8 cellular contexts compared by ENCODE assay signal in the genomic region with DNA sequence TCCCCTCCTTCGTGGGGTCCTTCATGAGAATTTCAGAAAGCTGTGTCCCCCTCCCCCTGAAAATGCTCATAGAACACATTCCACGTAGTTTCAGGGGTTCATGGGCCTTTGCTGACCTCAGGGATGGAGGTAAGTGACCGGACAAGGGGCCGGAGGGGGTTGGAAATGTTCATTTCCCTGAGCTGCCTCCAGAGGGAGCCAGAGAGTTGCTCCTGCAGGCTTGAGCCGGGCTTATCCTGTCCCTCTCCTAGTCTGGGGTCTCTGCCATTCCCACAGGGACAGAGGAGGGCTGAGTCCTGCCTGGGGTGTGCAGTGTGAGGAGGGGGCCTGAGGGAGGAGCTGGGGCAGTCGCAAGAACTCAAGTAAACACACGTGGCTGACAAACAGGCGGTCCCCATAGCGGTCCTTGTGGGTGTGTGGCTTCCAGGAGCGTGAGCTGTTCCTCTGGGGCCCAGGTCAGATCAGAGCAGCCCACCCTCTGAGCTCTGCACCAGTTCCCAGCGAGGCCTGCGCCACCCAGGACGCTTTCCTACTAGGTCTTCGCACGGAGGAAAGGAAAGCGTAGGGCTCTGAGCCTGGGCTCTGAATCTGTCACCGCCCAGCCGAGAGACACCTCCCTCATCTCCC.
DNase-seq lines count a peak whose midpoint lies in the region; ATAC-seq and TF ChIP-seq lines count a peak whose summit lies in the region.

No MANE protein-coding gene starts in this region.

- DNase-seq in SKM-1 (lab: John Stamatoyannopoulos, UW; ENCODE audit: unreplicated experiment) (peak; percentile 35), SKM-1 treated with dmso at 0.1 percent for 144 hours (lab: John Stamatoyannopoulos, UW; ENCODE audit: unreplicated experiment) (no peak), NB4 (ENCODE audit: low read depth) (peak; percentile 37), dorsolateral prefrontal cortex (peak in 2 of 10 donors; percentile 30 to 36), nephron progenitor cell (peak; percentile 72), NCI-H510A treated with DMSO at 0.1 percent for 48 hours (lab: John Stamatoyannopoulos, UW) (no peak)
- no peak for DNase-seq in central memory CD4-positive, alpha-beta T cell

- no peaks in the 10 kb centered on the region for H3K36me3 Mint-ChIP-seq in nephron progenitor cell (ENCODE audit: low read depth)

- no peak overlapping the region for H3K4me3 Mint-ChIP-seq in nephron progenitor cell

- peak overlapping the region in 4 of 59 donors; percentile 14 to 82 (median 21) for H3K27ac ChIP-seq in dorsolateral prefrontal cortex

- no peaks in the 10 kb centered on the region for H3K27me3 ChIP-seq in dorsolateral prefrontal cortex

- H3K27ac Mint-ChIP-seq in nephron progenitor cell = no peak overlapping the region

- TF ChIP-seq CTCF in NB4 (IDR thresholded peaks at IDR 0.05; ENCODE audit: low read depth, low read length) (peak; percentile 92), dorsolateral prefrontal cortex (IDR thresholded peaks at IDR 0.05 in 54 of 56, conservative IDR thresholded peaks at IDR 0.05 in 2 of 56; ENCODE audit: low read depth in 1 of 56, partially characterized antibody in 56 of 56) (peak; percentile 35 to 85 (median 72)), nephron progenitor cell (IDR thresholded peaks at IDR 0.05) (peak; percentile 76)

- no peaks in the 10 kb centered on the region for H3K4me1 Mint-ChIP-seq in nephron progenitor cell

- H3K27me3 Mint-ChIP-seq in nephron progenitor cell (ENCODE audit: low read depth, poor library complexity) = peaks cover 28% of the 10 kb centered on the region

- ATAC-seq in GM18870 (IDR thresholded peaks at IDR 0.05; ENCODE audit: unreplicated experiment) = no peak

- TF ChIP-seq POLR2A in NB4 (IDR thresholded peaks at IDR 0.05; ENCODE audit: extremely low read depth, insufficient read length) = no peak

- intact Hi-C loops in dorsolateral prefrontal cortex (cut with DNase I) = loop anchor here (2.0 to 5.0 kb wide), 3 partner anchors 140 to 215 kb away; a partner anchor contains a TSS

- H3K4me3 ChIP-seq in NB4 (ENCODE audit: low read depth, low read length) (no peak overlapping the region), dorsolateral prefrontal cortex (no peak overlapping the region)

- no peaks in the 10 kb centered on the region for H3K9me3 Mint-ChIP-seq in nephron progenitor cell

Comparison
In these comparisons a context has a peak if more than half of its experiments do, and no peak if none do; other contexts are left out.
1. DNase-seq: peak in SKM-1 (single experiment), NB4 (single experiment) and nephron progenitor cell (single experiment); none in SKM-1 treated with dmso at 0.1 percent for 144 hours (single experiment), NCI-H510A treated with DMSO at 0.1 percent for 48 hours (single experiment) and central memory CD4-positive, alpha-beta T cell (single experiment).
2. Peak in every context shown above with its lines, with median percentiles within 50 percentile points of each other: CTCF ChIP-seq.